1 cellular context compared by ENCODE assay signal in genomic region chr10:21533577-21534475, GRCh38.
A peak's percentile ranks its signal among the peaks of the same experiment; 100 is the strongest.
TF ChIP-seq lines count a peak whose summit lies in the region.

Gene MLLT10 (plus strand): TSS chr10:21534232. CDS start chr10:21534645, 413 bp downstream.

TF ChIP-seq in HepG2, 621 proteins besides CTCF, POLR2A, EP300 and RAD21 (continued from another document and continues in another):
- TF ChIP-seq ZNF557 (CRISPR knock-in tag; IDR thresholded peaks at IDR 0.05) (peak; percentile 81; the same call in 1 of the 2 replicates), MTF1 (CRISPR knock-in tag; IDR thresholded peaks at IDR 0.05) (no peak), ZNF335 (CRISPR knock-in tag; IDR thresholded peaks at IDR 0.05) (peak; percentile 42; the same call in 1 of the 2 replicates), ZNF205 (CRISPR knock-in tag; IDR thresholded peaks at IDR 0.05) (peak; percentile 64; the same call in 1 of the 2 replicates), NR2C2 (CRISPR knock-in tag; IDR thresholded peaks at IDR 0.05; ENCODE audit: borderline replicate concordance) (peak; percentile 45), TFE3 (CRISPR knock-in tag; IDR thresholded peaks at IDR 0.05) (peak; percentile 22; the same call in 1 of the 2 replicates), ZNF263 (CRISPR knock-in tag; IDR thresholded peaks at IDR 0.05) (peak; percentile 70), ELF1 (CRISPR knock-in tag; IDR thresholded peaks at IDR 0.05) (0 out of 2 replicates have a peak, but pooled peaks have one; percentile 16), ZNF580 (CRISPR knock-in tag; IDR thresholded peaks at IDR 0.05; ENCODE audit: borderline replicate concordance, low read depth) (peak; percentile 83), HOXA7 (CRISPR knock-in tag; IDR thresholded peaks at IDR 0.05) (no peak), FOXO4 (CRISPR knock-in tag; conservative IDR thresholded peaks at IDR 0.05) (no peak), ZNF720 (CRISPR knock-in tag; IDR thresholded peaks at IDR 0.05) (no peak), POLR2AphosphoS5 (IDR thresholded peaks at IDR 0.05; ENCODE audit: low read depth, low read length) (peak; percentile 75), ZNF878 (CRISPR knock-in tag; IDR thresholded peaks at IDR 0.05) (no peak), XBP1 (CRISPR knock-in tag; IDR thresholded peaks at IDR 0.05) (no peak), CBX1 (IDR thresholded peaks at IDR 0.05; ENCODE audit: low read depth) (peak; percentile 8), ZNF451 (CRISPR knock-in tag; IDR thresholded peaks at IDR 0.05) (no peak; the same call in 1 of the 2 replicates), ZNF891 (CRISPR knock-in tag; IDR thresholded peaks at IDR 0.05) (peak; percentile 95), U2AF2 (IDR thresholded peaks at IDR 0.05; ENCODE audit: low read depth, low read length) (no peak), ZNF235 (CRISPR knock-in tag; IDR thresholded peaks at IDR 0.05; ENCODE audit: borderline replicate concordance) (peak; percentile 35; the same call in 1 of the 2 replicates), HNF1B (CRISPR knock-in tag; IDR thresholded peaks at IDR 0.05) (peak; percentile 72), ATF7-NPFF (CRISPR knock-in tag; IDR thresholded peaks at IDR 0.05; ENCODE audit: low read depth) (peak; percentile 39), SUZ12 (IDR thresholded peaks at IDR 0.05; ENCODE audit: low read depth, low read length) (no peak), CCDC6 (CRISPR knock-in tag; IDR thresholded peaks at IDR 0.05) (peak; percentile 79), ZNF333 (CRISPR knock-in tag; IDR thresholded peaks at IDR 0.05; ENCODE audit: borderline replicate concordance) (no peak), ZNF552 (CRISPR knock-in tag; IDR thresholded peaks at IDR 0.05; ENCODE audit: borderline replicate concordance) (no peak), ZNF207 (IDR thresholded peaks at IDR 0.05; ENCODE audit: borderline replicate concordance) (no peak), ZNF503 (CRISPR knock-in tag; IDR thresholded peaks at IDR 0.05) (no peak; the same call in 1 of the 2 replicates), ZSCAN21 (CRISPR knock-in tag; IDR thresholded peaks at IDR 0.05; ENCODE audit: borderline replicate concordance) (peak; percentile 74; the same call in 1 of the 2 replicates), CENPX (CRISPR knock-in tag; IDR thresholded peaks at IDR 0.05) (no peak), MEIS1 (CRISPR knock-in tag; IDR thresholded peaks at IDR 0.05; ENCODE audit: borderline replicate concordance) (0 out of 2 replicates have a peak, but pooled peaks have one; percentile 62), SP1 (IDR thresholded peaks at IDR 0.05) (no peak), SP1 (CRISPR knock-in tag; IDR thresholded peaks at IDR 0.05) (peak; percentile 52), THAP9 (CRISPR knock-in tag; IDR thresholded peaks at IDR 0.05; ENCODE audit: borderline replicate concordance) (peak; percentile 76; the same call in 1 of the 2 replicates), ZNF788 (CRISPR knock-in tag; IDR thresholded peaks at IDR 0.05; ENCODE audit: borderline replicate concordance) (peak; percentile 47; the same call in 1 of the 2 replicates), XRCC5 (optimal IDR thresholded peaks at IDR 0.05; ENCODE audit: low read length) (peak; percentile 56), TFAP4 (IDR thresholded peaks at IDR 0.05; ENCODE audit: borderline replicate concordance, low read depth) (no peak; the same call in 1 of the 2 replicates), DRAP1 (CRISPR knock-in tag; IDR thresholded peaks at IDR 0.05) (peak; percentile 45), ZNF564 (CRISPR knock-in tag; IDR thresholded peaks at IDR 0.05) (peak; percentile 57; the same call in 1 of the 2 replicates), HMG20A (CRISPR knock-in tag; IDR thresholded peaks at IDR 0.05; ENCODE audit: borderline replicate concordance) (0 out of 2 replicates have a peak, but pooled peaks have one; percentile 8), SRSF1 (optimal IDR thresholded peaks at IDR 0.05; ENCODE audit: low read depth, low read length) (peak; percentile 68), ZNF317 (CRISPR knock-in tag; IDR thresholded peaks at IDR 0.05) (peak; percentile 43; the same call in 1 of the 2 replicates), MYPOP (CRISPR knock-in tag; IDR thresholded peaks at IDR 0.05) (peak; percentile 90), GLMP (CRISPR knock-in tag; IDR thresholded peaks at IDR 0.05; ENCODE audit: borderline replicate concordance) (no peak), GTF3A (CRISPR knock-in tag; conservative IDR thresholded peaks at IDR 0.05) (no peak)
- TF ChIP-seq, protein P1, sequence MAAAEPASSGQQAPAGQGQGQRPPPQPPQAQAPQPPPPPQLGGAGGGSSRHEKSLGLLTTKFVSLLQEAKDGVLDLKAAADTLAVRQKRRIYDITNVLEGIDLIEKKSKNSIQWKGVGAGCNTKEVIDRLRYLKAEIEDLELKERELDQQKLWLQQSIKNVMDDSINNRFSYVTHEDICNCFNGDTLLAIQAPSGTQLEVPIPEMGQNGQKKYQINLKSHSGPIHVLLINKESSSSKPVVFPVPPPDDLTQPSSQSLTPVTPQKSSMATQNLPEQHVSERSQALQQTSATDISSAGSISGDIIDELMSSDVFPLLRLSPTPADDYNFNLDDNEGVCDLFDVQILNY (CRISPR knock-in tag; conservative IDR thresholded peaks at IDR 0.05), result peak; percentile 37; the same call in 1 of the 2 replicates
- TF ChIP-seq, protein P2, sequence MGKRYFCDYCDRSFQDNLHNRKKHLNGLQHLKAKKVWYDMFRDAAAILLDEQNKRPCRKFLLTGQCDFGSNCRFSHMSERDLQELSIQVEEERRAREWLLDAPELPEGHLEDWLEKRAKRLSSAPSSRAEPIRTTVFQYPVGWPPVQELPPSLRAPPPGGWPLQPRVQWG (CRISPR knock-in tag; IDR thresholded peaks at IDR 0.05; ENCODE audit: borderline replicate concordance, low read depth), result 0 out of 2 replicates have a peak, but pooled peaks have one; percentile 76
- TF ChIP-seq, protein P3, sequence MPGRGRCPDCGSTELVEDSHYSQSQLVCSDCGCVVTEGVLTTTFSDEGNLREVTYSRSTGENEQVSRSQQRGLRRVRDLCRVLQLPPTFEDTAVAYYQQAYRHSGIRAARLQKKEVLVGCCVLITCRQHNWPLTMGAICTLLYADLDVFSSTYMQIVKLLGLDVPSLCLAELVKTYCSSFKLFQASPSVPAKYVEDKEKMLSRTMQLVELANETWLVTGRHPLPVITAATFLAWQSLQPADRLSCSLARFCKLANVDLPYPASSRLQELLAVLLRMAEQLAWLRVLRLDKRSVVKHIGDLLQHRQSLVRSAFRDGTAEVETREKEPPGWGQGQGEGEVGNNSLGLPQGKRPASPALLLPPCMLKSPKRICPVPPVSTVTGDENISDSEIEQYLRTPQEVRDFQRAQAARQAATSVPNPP (CRISPR knock-in tag; IDR thresholded peaks at IDR 0.05), result peak; percentile 83
- TF ChIP-seq, protein P4, sequence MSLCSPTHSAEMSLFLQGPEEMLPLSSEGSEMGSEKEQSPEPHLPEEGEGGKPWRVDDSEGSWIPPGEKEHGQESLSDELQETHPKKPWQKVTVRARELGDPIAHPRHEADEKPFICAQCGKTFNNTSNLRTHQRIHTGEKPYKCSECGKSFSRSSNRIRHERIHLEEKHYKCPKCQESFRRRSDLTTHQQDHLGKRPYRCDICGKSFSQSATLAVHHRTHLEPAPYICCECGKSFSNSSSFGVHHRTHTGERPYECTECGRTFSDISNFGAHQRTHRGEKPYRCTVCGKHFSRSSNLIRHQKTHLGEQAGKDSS (CRISPR knock-in tag; IDR thresholded peaks at IDR 0.05; ENCODE audit: borderline replicate concordance, low read depth), result peak; percentile 48
